ENCODE assay signal across 19 cellular contexts in the genomic region with DNA sequence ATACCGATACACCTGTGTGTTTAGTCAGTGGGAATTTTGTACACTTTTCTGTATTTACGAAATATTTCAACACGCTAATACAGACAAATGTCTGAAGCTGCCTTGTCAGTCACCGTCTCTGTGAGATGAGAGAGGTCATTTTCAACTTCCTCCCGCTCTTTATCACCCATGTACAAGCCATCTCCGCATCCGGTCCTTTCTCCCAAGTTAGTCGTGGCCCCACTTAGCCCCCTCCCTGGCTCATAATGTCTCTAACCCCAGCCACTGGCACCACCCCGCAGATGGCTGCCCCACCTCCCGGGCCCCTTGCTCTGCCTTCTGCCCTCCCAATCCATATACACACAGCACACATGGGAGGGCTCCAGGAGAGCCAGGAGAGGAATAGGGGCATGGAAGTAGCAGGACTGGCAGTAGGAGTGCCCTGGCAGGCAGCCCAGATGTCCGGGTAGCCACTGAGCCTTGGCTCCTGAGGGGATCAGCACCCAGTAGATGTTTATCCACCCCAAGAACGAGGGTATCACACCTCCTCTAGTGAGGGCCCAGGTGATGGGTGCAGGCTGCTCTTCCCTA. TPM values are rescaled to one million over a fixed set of nuclear protein-coding genes. Genes with fewer than 3 reads are reported as not detected.
"Had no signal": no experiment of that assay in that cellular context is flagged by ENCODE, and none has a peak within 500 bp of the region (broad histone marks: within the 10 kb centered on the region; RNA-seq: fewer than 3 reads in every experiment).

No MANE protein-coding gene starts in this region.

- H3K4me1 Mint-ChIP-seq: activated T-helper 17 cell treated with anti-CD3 and anti-CD28 coated beads, Interleukin-2, amount 50 U/mL, for 72 hours had no signal

- H3K27me3 ChIP-seq: adrenal gland, uterus had no signal

- ATAC-seq: activated T-helper 17 cell treated with anti-CD3 and anti-CD28 coated beads, Interleukin-2, amount 50 U/mL, for 72 hours; effector memory CD8-positive, alpha-beta T cell; gastroesophageal sphincter had no signal

- H3K27ac Mint-ChIP-seq: activated B cell treated with CpG ODN at 0.5 μM for 24 hours; activated T-helper 17 cell treated with anti-CD3 and anti-CD28 coated beads, Interleukin-2, amount 50 U/mL, for 72 hours had no signal

- H3K36me3 ChIP-seq: adrenal gland, gastroesophageal sphincter, stomach, tibial artery, uterus had no signal

- H3K4me3 Mint-ChIP-seq: activated B cell treated with CpG ODN at 0.5 μM for 24 hours; activated CD4-positive, alpha-beta T cell treated with anti-CD3 and anti-CD28 coated beads, Interleukin-2, amount 10 ng/mL, durations not matched to agents 7 days and 5 days; activated T-helper 17 cell treated with anti-CD3 and anti-CD28 coated beads, Interleukin-2, amount 50 U/mL, for 72 hours; effector memory CD8-positive, alpha-beta T cell had no signal

- DNase-seq: activated B cell treated with CpG ODN at 0.5 μM for 24 hours; activated CD4-positive, alpha-beta T cell treated with anti-CD3 and anti-CD28 coated beads, Interleukin-2, amount 10 ng/mL, durations not matched to agents 7 days and 5 days; activated CD8-positive, alpha-beta memory T cell treated with anti-CD3 and anti-CD28 coated beads for 24 hours; activated naive CD4-positive, alpha-beta T cell treated with anti-CD3 and anti-CD28 coated beads, Interleukin-2, amount 50 U/mL, for 16 hours; effector memory CD8-positive, alpha-beta T cell; kidney; left ventricle myocardium superior; stimulated activated CD4-positive, alpha-beta T cell treated with anti-CD3 and anti-CD28 coated beads, Interleukin-15, amount 100 ng/mL, for 24 hours; stimulated activated CD4-positive, alpha-beta T cell treated with anti-CD3 and anti-CD28 coated beads, Interleukin-4, amount 100 ng/mL, for 24 hours; stomach; T-helper 9 cell; tibial artery; uterus had no signal

- H3K27ac ChIP-seq: adrenal gland, gastroesophageal sphincter, stomach, tibial artery, uterus had no signal

- H3K9me3 ChIP-seq: adrenal gland, gastroesophageal sphincter, stomach, tibial artery, uterus had no signal

- H3K9me3 Mint-ChIP-seq: activated B cell treated with CpG ODN at 0.5 μM for 24 hours; activated CD4-positive, alpha-beta T cell treated with anti-CD3 and anti-CD28 coated beads, Interleukin-2, amount 10 ng/mL, durations not matched to agents 7 days and 5 days; activated T-helper 17 cell treated with anti-CD3 and anti-CD28 coated beads, Interleukin-2, amount 50 U/mL, for 72 hours; effector memory CD8-positive, alpha-beta T cell had no signal

- H3K4me3 ChIP-seq: adrenal gland, gastroesophageal sphincter, stomach, tibial artery, uterus had no signal

- H3K4me1 ChIP-seq: adrenal gland, uterus had no signal

RNA-seq across cellular contexts. Expression of gene RUFY4, which starts 2.0 kb away (rescaled TPM):
- total RNA-seq: epithelial cell of proximal tubule, gastroesophageal sphincter, left ventricle myocardium superior, skeletal muscle tissue, stomach had no signal

RNA-seq across cellular contexts. Expression of gene CXCR2, which starts 58.8 kb away (rescaled TPM):
- total RNA-seq: activated B cell treated with CpG ODN at 0.5 μM for 24 hours, epithelial cell of proximal tubule, myocyte had no signal
